Comparison of ENCODE assay signal across 9 cellular contexts in the genomic region with DNA sequence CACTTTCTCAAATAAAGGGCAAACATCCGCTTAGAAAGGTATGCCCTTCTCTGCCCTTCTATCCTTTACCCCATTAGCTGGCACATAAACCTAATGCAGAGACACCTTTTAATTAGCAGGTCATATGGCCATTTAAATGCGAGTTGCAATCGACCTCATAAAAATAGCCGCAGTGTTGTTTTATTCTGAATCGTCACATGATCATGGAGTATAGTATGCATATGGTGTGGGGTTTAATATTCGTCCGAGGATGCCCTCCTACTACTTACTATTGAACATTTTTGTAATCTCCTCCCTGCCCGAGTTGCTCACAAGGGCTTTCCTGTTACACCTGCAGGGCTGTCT.
DNase-seq lines count a peak whose midpoint lies in the region; ATAC-seq and TF ChIP-seq lines count a peak whose summit lies in the region.
"Had no signal": no experiment of that assay in that cellular context is flagged by ENCODE, and none has a peak within 500 bp of the region (broad histone marks: within the 10 kb centered on the region; RNA-seq: fewer than 3 reads in every experiment).

No MANE protein-coding gene starts in this region.

- H3K27ac Mint-ChIP-seq in CD4-positive, CD25-positive, alpha-beta regulatory T cell: peak overlapping the region in 2 of 3 donors; percentile 66 to 93
- H3K27ac Mint-ChIP-seq in osteocyte (ENCODE audit: unreplicated experiment): peak overlapping the region; percentile 89

- H3K36me3 ChIP-seq in CD4-positive, CD25-positive, alpha-beta regulatory T cell (ENCODE audit: control insufficient read depth, insufficient read depth, low read length): peaks cover 46% of the 10 kb centered on the region
- H3K36me3 ChIP-seq in Peyer's patch: peaks cover 0 to 8% (median 4%) of the 10 kb centered on the region in 3 donors

- H3K27me3 Mint-ChIP-seq in CD4-positive, CD25-positive, alpha-beta regulatory T cell: no peaks in the 10 kb centered on the region
- H3K27me3 Mint-ChIP-seq in osteocyte (ENCODE audit: unreplicated experiment): no peaks in the 10 kb centered on the region

- no peaks in the 10 kb centered on the region for H3K9me3 Mint-ChIP-seq in CD4-positive, CD25-positive, alpha-beta regulatory T cell
- no peaks in the 10 kb centered on the region for H3K9me3 Mint-ChIP-seq in osteocyte (ENCODE audit: unreplicated experiment)

- peaks cover 65 to 95% (median 86%) of the 10 kb centered on the region in 4 donors for H3K4me1 Mint-ChIP-seq in CD4-positive, CD25-positive, alpha-beta regulatory T cell
- H3K4me1 Mint-ChIP-seq in osteocyte (ENCODE audit: unreplicated experiment): peaks cover 58% of the 10 kb centered on the region

- H3K4me3 Mint-ChIP-seq in CD4-positive, CD25-positive, alpha-beta regulatory T cell: peak overlapping the region; percentile 85 to 98 (median 92)
- H3K4me3 Mint-ChIP-seq in osteocyte (ENCODE audit: unreplicated experiment): peak overlapping the region; percentile 84

- peaks cover 80% of the 10 kb centered on the region for H3K4me1 ChIP-seq in CD4-positive, CD25-positive, alpha-beta regulatory T cell (ENCODE audit: control insufficient read depth, insufficient read depth, low read length, poor library complexity, severe bottlenecking)
- peaks cover 0 to 77% (median 17%) of the 10 kb centered on the region in 4 donors for H3K4me1 ChIP-seq in Peyer's patch

- H3K4me3 ChIP-seq in CD4-positive, CD25-positive, alpha-beta regulatory T cell (ENCODE audit: low read depth, low read length): peak overlapping the region; percentile 97
- H3K4me3 ChIP-seq in Peyer's patch (peak overlapping the region; percentile 41 to 65 (median 56)), epithelial cell of proximal tubule (ENCODE audit: low read depth, low read length) (peak overlapping the region; percentile 68)

- no peaks in the 10 kb centered on the region for H3K9me3 ChIP-seq in CD4-positive, CD25-positive, alpha-beta regulatory T cell (ENCODE audit: control insufficient read depth in 2 of 2, low read length in 2 of 2)
- H3K9me3 ChIP-seq in Peyer's patch: no peaks in the 10 kb centered on the region

- TF ChIP-seq POLR2A in Peyer's patch (IDR thresholded peaks at IDR 0.05): no peak

- no peaks in the 10 kb centered on the region for H3K27me3 ChIP-seq in CD4-positive, CD25-positive, alpha-beta regulatory T cell (ENCODE audit: control insufficient read depth, insufficient read depth, low read length)
- no peaks in the 10 kb centered on the region for H3K27me3 ChIP-seq in Peyer's patch

- no peak for DNase-seq in CD4-positive, CD25-positive, alpha-beta regulatory T cell
- DNase-seq in Peyer's patch (no peak), epithelial cell of proximal tubule (ENCODE audit: low read depth) (no peak), osteocyte (ENCODE audit: extremely low spot score, unreplicated experiment) (no peak), retina (no peak), dermis blood vessel endothelial cell (no peak)
- DNase-seq: NCI-H1048 had no signal

- TF ChIP-seq CTCF in Peyer's patch (IDR thresholded peaks at IDR 0.05): peak in 1 of 6 experiments; percentile 6
- TF ChIP-seq CTCF in epithelial cell of proximal tubule (conservative IDR thresholded peaks at IDR 0.05; ENCODE audit: low read depth, low read length): no peak
- no peak for TF ChIP-seq CTCF in osteocyte (IDR thresholded peaks at IDR 0.05)

- H3K27ac ChIP-seq in CD4-positive, CD25-positive, alpha-beta regulatory T cell (ENCODE audit: insufficient read depth, low read length, poor library complexity, severe bottlenecking): peak overlapping the region; percentile 74
- peak overlapping the region; percentile 52 to 90 (median 82) for H3K27ac ChIP-seq in Peyer's patch

- ATAC-seq in CD4-positive, CD25-positive, alpha-beta regulatory T cell (ENCODE audit: low read depth in 2 of 2): no peak
- no peak for ATAC-seq in HG02973 (IDR thresholded peaks at IDR 0.05; ENCODE audit: unreplicated experiment)
- ATAC-seq in HG03135 (IDR thresholded peaks at IDR 0.05; ENCODE audit: unreplicated experiment): no peak

- peaks cover 25% of the 10 kb centered on the region for H3K36me3 Mint-ChIP-seq in CD4-positive, CD25-positive, alpha-beta regulatory T cell
- H3K36me3 Mint-ChIP-seq in osteocyte (ENCODE audit: unreplicated experiment): peaks cover 6% of the 10 kb centered on the region
